1 cellular context compared by ENCODE assay signal in the genomic region with DNA sequence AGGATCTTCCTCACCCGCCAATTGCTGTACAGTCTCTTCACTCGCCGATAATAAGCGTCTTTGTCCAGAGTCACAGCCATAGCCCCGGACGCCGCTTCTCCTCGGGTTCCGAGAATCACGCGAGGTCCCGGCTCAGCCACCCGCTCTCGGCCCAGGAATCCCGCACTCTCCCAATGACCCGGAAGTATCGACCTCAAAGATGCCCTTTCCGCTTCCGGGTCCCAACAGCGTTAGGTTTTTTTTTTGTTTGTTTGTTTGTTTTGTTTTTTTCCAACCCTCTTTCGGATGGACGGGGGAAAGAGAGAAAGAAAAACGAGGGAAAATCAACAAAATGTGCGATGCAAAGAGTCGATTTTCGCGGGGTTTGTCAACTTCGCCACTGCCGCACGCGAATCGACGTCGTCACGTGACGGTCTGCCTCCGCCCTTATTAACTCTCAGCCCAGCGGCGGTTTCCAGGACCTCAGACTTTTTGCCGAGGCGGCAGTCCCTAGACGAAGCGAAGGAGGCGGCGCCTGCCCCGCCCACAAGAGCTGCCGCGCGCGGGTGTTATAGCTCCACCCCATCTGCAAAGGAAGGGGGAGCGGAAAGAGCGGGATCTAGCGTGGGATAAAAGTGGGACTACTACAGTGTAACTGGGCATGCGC.
TF ChIP-seq lines count a peak whose summit lies in the region.

A gene (minus strand): TSS at position 172 of the 646 bp plus-strand sequence. CDS start 92 bp downstream, at position 80.

TF ChIP-seq in GM12878, 131 proteins besides CTCF, POLR2A, EP300 and RAD21 (continued from another document):
- TF ChIP-seq, protein P1, sequence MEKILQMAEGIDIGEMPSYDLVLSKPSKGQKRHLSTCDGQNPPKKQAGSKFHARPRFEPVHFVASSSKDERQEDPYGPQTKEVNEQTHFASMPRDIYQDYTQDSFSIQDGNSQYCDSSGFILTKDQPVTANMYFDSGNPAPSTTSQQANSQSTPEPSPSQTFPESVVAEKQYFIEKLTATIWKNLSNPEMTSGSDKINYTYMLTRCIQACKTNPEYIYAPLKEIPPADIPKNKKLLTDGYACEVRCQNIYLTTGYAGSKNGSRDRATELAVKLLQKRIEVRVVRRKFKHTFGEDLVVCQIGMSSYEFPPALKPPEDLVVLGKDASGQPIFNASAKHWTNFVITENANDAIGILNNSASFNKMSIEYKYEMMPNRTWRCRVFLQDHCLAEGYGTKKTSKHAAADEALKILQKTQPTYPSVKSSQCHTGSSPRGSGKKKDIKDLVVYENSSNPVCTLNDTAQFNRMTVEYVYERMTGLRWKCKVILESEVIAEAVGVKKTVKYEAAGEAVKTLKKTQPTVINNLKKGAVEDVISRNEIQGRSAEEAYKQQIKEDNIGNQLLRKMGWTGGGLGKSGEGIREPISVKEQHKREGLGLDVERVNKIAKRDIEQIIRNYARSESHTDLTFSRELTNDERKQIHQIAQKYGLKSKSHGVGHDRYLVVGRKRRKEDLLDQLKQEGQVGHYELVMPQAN (conservative IDR thresholded peaks at IDR 0.05), result peak; percentile 66; the same call in 1 of the 2 replicates
- no peak; the same call in 1 of the 2 replicates for TF ChIP-seq LARP7 (IDR thresholded peaks at IDR 0.05)
- TF ChIP-seq, protein P2, sequence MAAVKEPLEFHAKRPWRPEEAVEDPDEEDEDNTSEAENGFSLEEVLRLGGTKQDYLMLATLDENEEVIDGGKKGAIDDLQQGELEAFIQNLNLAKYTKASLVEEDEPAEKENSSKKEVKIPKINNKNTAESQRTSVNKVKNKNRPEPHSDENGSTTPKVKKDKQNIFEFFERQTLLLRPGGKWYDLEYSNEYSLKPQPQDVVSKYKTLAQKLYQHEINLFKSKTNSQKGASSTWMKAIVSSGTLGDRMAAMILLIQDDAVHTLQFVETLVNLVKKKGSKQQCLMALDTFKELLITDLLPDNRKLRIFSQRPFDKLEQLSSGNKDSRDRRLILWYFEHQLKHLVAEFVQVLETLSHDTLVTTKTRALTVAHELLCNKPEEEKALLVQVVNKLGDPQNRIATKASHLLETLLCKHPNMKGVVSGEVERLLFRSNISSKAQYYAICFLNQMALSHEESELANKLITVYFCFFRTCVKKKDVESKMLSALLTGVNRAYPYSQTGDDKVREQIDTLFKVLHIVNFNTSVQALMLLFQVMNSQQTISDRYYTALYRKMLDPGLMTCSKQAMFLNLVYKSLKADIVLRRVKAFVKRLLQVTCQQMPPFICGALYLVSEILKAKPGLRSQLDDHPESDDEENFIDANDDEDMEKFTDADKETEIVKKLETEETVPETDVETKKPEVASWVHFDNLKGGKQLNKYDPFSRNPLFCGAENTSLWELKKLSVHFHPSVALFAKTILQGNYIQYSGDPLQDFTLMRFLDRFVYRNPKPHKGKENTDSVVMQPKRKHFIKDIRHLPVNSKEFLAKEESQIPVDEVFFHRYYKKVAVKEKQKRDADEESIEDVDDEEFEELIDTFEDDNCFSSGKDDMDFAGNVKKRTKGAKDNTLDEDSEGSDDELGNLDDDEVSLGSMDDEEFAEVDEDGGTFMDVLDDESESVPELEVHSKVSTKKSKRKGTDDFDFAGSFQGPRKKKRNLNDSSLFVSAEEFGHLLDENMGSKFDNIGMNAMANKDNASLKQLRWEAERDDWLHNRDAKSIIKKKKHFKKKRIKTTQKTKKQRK (IDR thresholded peaks at IDR 0.05; ENCODE audit: low read depth, low read length), result no peak
- peak; percentile 98 for TF ChIP-seq NR2C1 (IDR thresholded peaks at IDR 0.05)
- no peak for TF ChIP-seq ESRRA (IDR thresholded peaks at IDR 0.05; ENCODE audit: low read length)
- TF ChIP-seq, protein P3, sequence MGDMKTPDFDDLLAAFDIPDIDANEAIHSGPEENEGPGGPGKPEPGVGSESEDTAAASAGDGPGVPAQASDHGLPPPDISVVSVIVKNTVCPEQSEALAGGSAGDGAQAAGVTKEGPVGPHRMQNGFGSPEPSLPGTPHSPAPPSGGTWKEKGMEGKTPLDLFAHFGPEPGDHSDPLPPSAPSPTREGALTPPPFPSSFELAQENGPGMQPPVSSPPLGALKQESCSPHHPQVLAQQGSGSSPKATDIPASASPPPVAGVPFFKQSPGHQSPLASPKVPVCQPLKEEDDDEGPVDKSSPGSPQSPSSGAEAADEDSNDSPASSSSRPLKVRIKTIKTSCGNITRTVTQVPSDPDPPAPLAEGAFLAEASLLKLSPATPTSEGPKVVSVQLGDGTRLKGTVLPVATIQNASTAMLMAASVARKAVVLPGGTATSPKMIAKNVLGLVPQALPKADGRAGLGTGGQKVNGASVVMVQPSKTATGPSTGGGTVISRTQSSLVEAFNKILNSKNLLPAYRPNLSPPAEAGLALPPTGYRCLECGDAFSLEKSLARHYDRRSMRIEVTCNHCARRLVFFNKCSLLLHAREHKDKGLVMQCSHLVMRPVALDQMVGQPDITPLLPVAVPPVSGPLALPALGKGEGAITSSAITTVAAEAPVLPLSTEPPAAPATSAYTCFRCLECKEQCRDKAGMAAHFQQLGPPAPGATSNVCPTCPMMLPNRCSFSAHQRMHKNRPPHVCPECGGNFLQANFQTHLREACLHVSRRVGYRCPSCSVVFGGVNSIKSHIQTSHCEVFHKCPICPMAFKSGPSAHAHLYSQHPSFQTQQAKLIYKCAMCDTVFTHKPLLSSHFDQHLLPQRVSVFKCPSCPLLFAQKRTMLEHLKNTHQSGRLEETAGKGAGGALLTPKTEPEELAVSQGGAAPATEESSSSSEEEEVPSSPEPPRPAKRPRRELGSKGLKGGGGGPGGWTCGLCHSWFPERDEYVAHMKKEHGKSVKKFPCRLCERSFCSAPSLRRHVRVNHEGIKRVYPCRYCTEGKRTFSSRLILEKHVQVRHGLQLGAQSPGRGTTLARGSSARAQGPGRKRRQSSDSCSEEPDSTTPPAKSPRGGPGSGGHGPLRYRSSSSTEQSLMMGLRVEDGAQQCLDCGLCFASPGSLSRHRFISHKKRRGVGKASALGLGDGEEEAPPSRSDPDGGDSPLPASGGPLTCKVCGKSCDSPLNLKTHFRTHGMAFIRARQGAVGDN (IDR thresholded peaks at IDR 0.05), result 0 out of 2 replicates have a peak, but pooled peaks have one; percentile 73
- peak; percentile 56 for TF ChIP-seq PML (IDR thresholded peaks at IDR 0.05; ENCODE audit: low read length)
- peak; percentile 91 for TF ChIP-seq POLR2AphosphoS5 (IDR thresholded peaks at IDR 0.05; ENCODE audit: low read length)
- peak; percentile 10; the same call in 1 of the 2 replicates for TF ChIP-seq ZBED1 (IDR thresholded peaks at IDR 0.05; ENCODE audit: borderline replicate concordance)
- peak in 1 of 2 experiments; percentile 72; a peak in 1 of 4 replicates for TF ChIP-seq ETV6 (conservative IDR thresholded peaks at IDR 0.05 in 1 of 2, IDR thresholded peaks at IDR 0.05 in 1 of 2; ENCODE audit: borderline replicate concordance in 1 of 2, low read depth in 1 of 2)
- peak; percentile 22; the same call in 1 of the 2 replicates for TF ChIP-seq NFIC (IDR thresholded peaks at IDR 0.05; ENCODE audit: low read depth, low read length)
- no peak for TF ChIP-seq NFXL1 (IDR thresholded peaks at IDR 0.05; ENCODE audit: borderline replicate concordance)
